ENCODE assay signal across 20 cellular contexts in genomic region chr18:11984091-11984490, GRCh38. TPM values are rescaled to one million over a fixed set of nuclear protein-coding genes. Genes with fewer than 3 reads are reported as not detected.
DNase-seq lines count a peak whose midpoint lies in the region; ATAC-seq and TF ChIP-seq lines count a peak whose summit lies in the region.
"Had no signal": no experiment of that assay in that cellular context is flagged by ENCODE, and none has a peak within 500 bp of the region (broad histone marks: within the 10 kb centered on the region; RNA-seq: fewer than 3 reads in every experiment).

No MANE protein-coding gene starts in this region.

- peak overlapping the region; percentile 11 for H2AK5ac ChIP-seq in mesendoderm (ENCODE audit: low read length)

- H4K8ac ChIP-seq in mesendoderm (ENCODE audit: low read depth, low read length), result no peak overlapping the region

- peaks cover 2 to 13% of the 10 kb centered on the region in 2 donors for H3K4me1 ChIP-seq in esophagus (ENCODE audit: control insufficient read depth in 2 of 2, insufficient read depth in 2 of 2, low read length in 1 of 2)
- H3K4me1 ChIP-seq in mesendoderm (ENCODE audit: control insufficient read depth, low read depth, low read length), result peaks cover 7% of the 10 kb centered on the region
- peaks cover 65% of the 10 kb centered on the region for H3K4me1 ChIP-seq in suprapubic skin

- H3K79me1 ChIP-seq in mesendoderm (ENCODE audit: low read length), result peaks cover 20% of the 10 kb centered on the region

- H3K56ac ChIP-seq in mesendoderm (ENCODE audit: low read length), result peak overlapping the region; percentile 61

- no peak overlapping the region for H4K5ac ChIP-seq in mesendoderm (ENCODE audit: low read length)

- H3K4me3 ChIP-seq in esophagus (ENCODE audit: low read depth in 1 of 2, low read length in 2 of 2), result peak overlapping the region; percentile 24 to 76
- no peak overlapping the region for H3K4me3 ChIP-seq in mesendoderm (ENCODE audit: low read length)
- peak overlapping the region; percentile 82 for H3K4me3 ChIP-seq in suprapubic skin
- H3K4me3 ChIP-seq: tibial nerve had no signal

- no peaks in the 10 kb centered on the region for H3K9me3 ChIP-seq in esophagus (ENCODE audit: control insufficient read depth in 2 of 2, insufficient read depth in 1 of 2, low read depth in 1 of 2, low read length in 1 of 2)
- no peaks in the 10 kb centered on the region for H3K9me3 ChIP-seq in suprapubic skin
- H3K9me3 ChIP-seq: tibial nerve had no signal

- H3K23ac ChIP-seq in mesendoderm (ENCODE audit: low read length), result no peak overlapping the region

- ATAC-seq in Right ventricle myocardium inferior (no peak), GM18858 (IDR thresholded peaks at IDR 0.05; ENCODE audit: unreplicated experiment) (no peak), GM18502 (IDR thresholded peaks at IDR 0.05; ENCODE audit: poor library complexity, unreplicated experiment) (no peak), GM21381 (IDR thresholded peaks at IDR 0.05; ENCODE audit: unreplicated experiment) (no peak)
- ATAC-seq: activated T-helper 17 cell treated with anti-CD3 and anti-CD28 coated beads, Interleukin-2, amount 50 U/mL, for 72 hours had no signal

- no peak overlapping the region for H2BK120ac ChIP-seq in mesendoderm (ENCODE audit: low read depth, low read length)

- H3K9ac ChIP-seq in mesendoderm (ENCODE audit: low read length), result peak overlapping the region; percentile 36

- DNase-seq in cardiac septum (ENCODE audit: low spot score) (peak; percentile 31), Right ventricle myocardium inferior (ENCODE audit: missing footprints) (no peak), mesendoderm (no peak), suprapubic skin (ENCODE audit: low spot score in 2 of 2) (peak in 1 of 2 donors; percentile 46)
- DNase-seq: activated CD4-positive, alpha-beta T cell treated with anti-CD3 and anti-CD28 coated beads, Interleukin-2, amount 10 ng/mL, durations not matched to agents 24 days and 14 days; activated naive CD8-positive, alpha-beta T cell treated with anti-CD3 and anti-CD28 coated beads for 36 hours; COR-L47; DND-41; effector memory CD4-positive, alpha-beta T cell; mammary epithelial cell; NCI-H748 treated with DMSO at 0.1 percent for 48 hours; OCI-M1; stimulated activated CD4-positive, alpha-beta T cell treated with anti-CD3 and anti-CD28 coated beads, Interleukin-4, amount 100 ng/mL, for 24 hours had no signal

- H3K36me3 ChIP-seq in esophagus (ENCODE audit: control insufficient read depth in 2 of 2, insufficient read depth in 2 of 2, low read length in 1 of 2) (peaks cover 0 to 2% of the 10 kb centered on the region in 2 donors), mesendoderm (ENCODE audit: control insufficient read depth, insufficient read depth, low read length) (no peaks in the 10 kb centered on the region), suprapubic skin (no peaks in the 10 kb centered on the region)
- H3K36me3 ChIP-seq: tibial nerve had no signal

- H2BK5ac ChIP-seq in mesendoderm (ENCODE audit: low read length), result no peak overlapping the region

- H2BK15ac ChIP-seq in mesendoderm (replicated peaks; ENCODE audit: low read depth), result no peak overlapping the region

- TF ChIP-seq CTCF in suprapubic skin (IDR thresholded peaks at IDR 0.05), result no peak

- no peaks in the 10 kb centered on the region for H3K27me3 ChIP-seq in esophagus (ENCODE audit: control insufficient read depth in 1 of 2, insufficient read depth in 2 of 2, low read length in 2 of 2)
- no peaks in the 10 kb centered on the region for H3K27me3 ChIP-seq in mesendoderm (ENCODE audit: insufficient read depth, low read length, poor library complexity)
- H3K27me3 ChIP-seq in suprapubic skin, result no peaks in the 10 kb centered on the region
- H3K27me3 ChIP-seq: tibial nerve had no signal

- no peak for TF ChIP-seq EP300 in suprapubic skin (IDR thresholded peaks at IDR 0.05)

- intact Hi-C loops in cardiac septum (cut with DNase I), result loop anchor here (10.0 kb wide), 1 partner anchor 51 kb away; no protein-coding TSS in a partner anchor
- intact Hi-C loops in Right ventricle myocardium inferior (cut with DNase I), result loop anchor here (5.0 to 10.0 kb wide), 2 partner anchors 132 to 391 kb away; partner anchors contain the start of genes AFG3L2 and CHMP1B

- 51 to 72% methylated on average over 6 of the region's 6 CpGs for WGBS in esophagus, 2 donors
- no CpG with 5 or more reads among the region's 6 CpGs for WGBS in mesendoderm (ENCODE audit: extremely low coverage, insufficient coverage, low lambda C conversion rate)
- WGBS in suprapubic skin, result 65% methylated on average over 6 of the region's 6 CpGs

- no peak overlapping the region for H3K4ac ChIP-seq in mesendoderm (ENCODE audit: low read depth, low read length)

- H3K18ac ChIP-seq in mesendoderm (ENCODE audit: low read length), result no peak overlapping the region

- H3K27ac ChIP-seq in esophagus (ENCODE audit: low read depth in 2 of 2, low read length in 1 of 2) (peak overlapping the region; percentile 64 to 73), mesendoderm (ENCODE audit: low read depth, low read length) (no peak overlapping the region), suprapubic skin (no peak overlapping the region)
- H3K27ac ChIP-seq: 22Rv1, tibial nerve had no signal

- H3K79me2 ChIP-seq in mesendoderm (ENCODE audit: control insufficient read depth, insufficient read depth, low read length), result peaks cover 27% of the 10 kb centered on the region

- no peak overlapping the region for H3K4me2 ChIP-seq in mesendoderm (ENCODE audit: low read length)

- TF ChIP-seq POLR2A in suprapubic skin (IDR thresholded peaks at IDR 0.05), result no peak

RNA-seq across cellular contexts. Expression of gene IMPA2, which starts 2.8 kb away (rescaled TPM):
- 19.9 TPM for total RNA-seq in cardiac septum
- total RNA-seq in Right ventricle myocardium inferior, result 82.8 TPM
- 100 to 1,000 TPM in 1 of 2 donors, 10 to 100 TPM in 1; 79.1 to 142 TPM for polyA plus RNA-seq in esophagus
- 69.8 TPM for polyA plus RNA-seq in mesendoderm (2013, experiment 1 of 2)
- polyA plus RNA-seq in mesendoderm (2013, experiment 2 of 2), result 71.3 TPM
- total RNA-seq in suprapubic skin, result 100 to 1,000 TPM; 234 to 396 (median 363) TPM

Comparison
In these comparisons a context has a peak if more than half of its experiments do, and no peak if none do; other contexts are left out.
1. H3K27ac ChIP-seq: peak in esophagus (2 of 2); none in mesendoderm (single experiment) and suprapubic skin (single experiment).